ENCODE assay signal across 14 cellular contexts in genomic region chr4:26907731-26908599, GRCh38. TPM values are rescaled to one million over a fixed set of nuclear protein-coding genes. Genes with fewer than 3 reads are reported as not detected.
A peak's percentile ranks its signal among the peaks of the same experiment; 100 is the strongest.
DNase-seq lines count a peak whose midpoint lies in the region; ATAC-seq and TF ChIP-seq lines count a peak whose summit lies in the region.
"Had no signal": no experiment of that assay in that cellular context is flagged by ENCODE, and none has a peak within 500 bp of the region (broad histone marks: within the 10 kb centered on the region; RNA-seq: fewer than 3 reads in every experiment).

No MANE protein-coding gene starts in this region.

- no peaks in the 10 kb centered on the region for H3K27me3 Mint-ChIP-seq in type B pancreatic cell

- H4K20me1 ChIP-seq in OCI-LY1 (ENCODE audit: insufficient read depth, low read length), result no peaks in the 10 kb centered on the region
- no peaks in the 10 kb centered on the region for H4K20me1 ChIP-seq in fibroblast of lung (ENCODE audit: control insufficient read depth, extremely low read depth, insufficient read depth, low read length)

- no peaks in the 10 kb centered on the region for H3K27me3 ChIP-seq in left ventricle myocardium inferior (ENCODE audit: low read depth)
- no peaks in the 10 kb centered on the region for H3K27me3 ChIP-seq in OCI-LY1 (ENCODE audit: insufficient read depth, low read length)
- no peaks in the 10 kb centered on the region for H3K27me3 ChIP-seq in fibroblast of lung (ENCODE audit: control insufficient read depth, insufficient read depth, low read length)
- H3K27me3 ChIP-seq in thoracic aorta (replicated peaks; ENCODE audit: insufficient read depth), result no peaks in the 10 kb centered on the region
- H3K27me3 ChIP-seq: SJCRH30 had no signal

- peaks cover 14% of the 10 kb centered on the region for H3K4me1 Mint-ChIP-seq in type B pancreatic cell (ENCODE audit: unreplicated experiment)

- no peak overlapping the region for H3K9ac ChIP-seq in OCI-LY1 (ENCODE audit: low read length)
- no peak overlapping the region for H3K9ac ChIP-seq in fibroblast of lung (ENCODE audit: insufficient read depth, low read length)

- H3K9me3 Mint-ChIP-seq in type B pancreatic cell, result no peaks in the 10 kb centered on the region
- H3K9me3 Mint-ChIP-seq: nephron had no signal

- H3K36me3 ChIP-seq in left ventricle myocardium inferior (no peaks in the 10 kb centered on the region), OCI-LY1 (ENCODE audit: insufficient read depth, low read length) (no peaks in the 10 kb centered on the region), fibroblast of lung (ENCODE audit: control insufficient read depth, insufficient read depth, low read length) (no peaks in the 10 kb centered on the region), thoracic aorta (no peaks in the 10 kb centered on the region)
- H3K36me3 ChIP-seq: SJCRH30 had no signal

- peaks cover 72% of the 10 kb centered on the region for H3K79me2 ChIP-seq in OCI-LY1 (ENCODE audit: insufficient read depth, low read length)
- no peaks in the 10 kb centered on the region for H3K79me2 ChIP-seq in fibroblast of lung (ENCODE audit: control insufficient read depth, insufficient read depth, low read length)

- H3K4me1 ChIP-seq in left ventricle myocardium inferior (peaks cover 27% of the 10 kb centered on the region), OCI-LY1 (ENCODE audit: insufficient read depth, low read length, severe bottlenecking) (peaks cover 28% of the 10 kb centered on the region), fibroblast of lung (ENCODE audit: control insufficient read depth, extremely low read depth, insufficient read depth, low read length) (no peaks in the 10 kb centered on the region), thoracic aorta (ENCODE audit: control insufficient read depth in 1 of 2, low read depth in 2 of 2) (peaks cover 13 to 24% of the 10 kb centered on the region in 2 donors)
- H3K4me1 ChIP-seq: SJCRH30 had no signal

- no peaks in the 10 kb centered on the region for H3K9me2 ChIP-seq in OCI-LY1 (ENCODE audit: low read depth, low read length)

- no peak overlapping the region for H3K4me2 ChIP-seq in OCI-LY1 (ENCODE audit: low read length)
- H3K4me2 ChIP-seq in fibroblast of lung (ENCODE audit: extremely low read depth, insufficient read depth, low read length), result peak overlapping the region; percentile 51

- intact Hi-C loops in left ventricle myocardium inferior (cut with micrococcal nuclease), result no loop called here
- intact Hi-C loops in Right ventricle myocardium inferior (cut with DNase I), result no loop called here

- H3K36me3 Mint-ChIP-seq in type B pancreatic cell, result no peaks in the 10 kb centered on the region

- H3F3A ChIP-seq in OCI-LY1 (ENCODE audit: insufficient read depth, low read length), result no peaks in the 10 kb centered on the region

- H3K9me3 ChIP-seq in left ventricle myocardium inferior (replicated peaks) (no peaks in the 10 kb centered on the region), OCI-LY1 (ENCODE audit: low read length) (no peaks in the 10 kb centered on the region), fibroblast of lung (ENCODE audit: control insufficient read depth, insufficient read depth, low read depth, low read length) (no peaks in the 10 kb centered on the region), thoracic aorta (no peaks in the 10 kb centered on the region)
- H3K9me3 ChIP-seq: SJCRH30 had no signal

- H2AFZ ChIP-seq in OCI-LY1 (ENCODE audit: low read length) (no peak overlapping the region), fibroblast of lung (ENCODE audit: low read length) (peak overlapping the region; percentile 36)

- TF ChIP-seq CTCF in left ventricle myocardium inferior (IDR thresholded peaks at IDR 0.05; ENCODE audit: borderline replicate concordance), result no peak
- no peak for TF ChIP-seq CTCF in OCI-LY1 (IDR thresholded peaks at IDR 0.05; ENCODE audit: low read length)
- TF ChIP-seq CTCF in fibroblast of lung (conservative IDR thresholded peaks at IDR 0.05 in 1 of 2, IDR thresholded peaks at IDR 0.05 in 1 of 2; ENCODE audit: low read depth in 1 of 2, low read length in 2 of 2), result no peak
- TF ChIP-seq CTCF in thoracic aorta (IDR thresholded peaks at IDR 0.05), result no peak
- TF ChIP-seq CTCF in type B pancreatic cell (conservative IDR thresholded peaks at IDR 0.05), result no peak

- no peak overlapping the region for H3K4me3 Mint-ChIP-seq in type B pancreatic cell
- H3K4me3 Mint-ChIP-seq: nephron had no signal

- H3K4me3 ChIP-seq in left ventricle myocardium inferior (peak overlapping the region; percentile 12), OCI-LY1 (ENCODE audit: low read depth, low read length, poor library complexity, severe bottlenecking) (no peak overlapping the region), fibroblast of lung (replicated peaks in 1 of 4; ENCODE audit: control extremely low read depth in 1 of 4, insufficient read depth in 1 of 4, low read depth in 3 of 4, low read length in 4 of 4) (no peak overlapping the region), thoracic aorta (peak overlapping the region; percentile 40)
- H3K4me3 ChIP-seq: SJCRH30 had no signal

- no peak overlapping the region for H3K27ac Mint-ChIP-seq in type B pancreatic cell
- H3K27ac Mint-ChIP-seq: nephron had no signal

- H3K27ac ChIP-seq in left ventricle myocardium inferior (replicated peaks) (peak overlapping the region; percentile 69), OCI-LY1 (ENCODE audit: low read depth, low read length, poor library complexity, severe bottlenecking) (peak overlapping the region; percentile 13), fibroblast of lung (ENCODE audit: insufficient read depth, low read length) (no peak overlapping the region), thoracic aorta (peak overlapping the region in 1 of 2 donors; percentile 43)
- H3K27ac ChIP-seq: SJCRH30 had no signal

- no peak for DNase-seq in left ventricle myocardium inferior
- no peak for DNase-seq in Right ventricle myocardium inferior (ENCODE audit: missing footprints)
- no peak for DNase-seq in fibroblast of lung (ENCODE audit: low read depth in 2 of 2)
- no peak for DNase-seq in thoracic aorta (ENCODE audit: low spot score)
- no peak for DNase-seq in type B pancreatic cell (ENCODE audit: extremely low spot score, unreplicated experiment)
- DNase-seq in OCI-M1 (lab: John Stamatoyannopoulos, UW), result no peak
- no peak for DNase-seq in stimulated activated CD4-positive, alpha-beta T cell treated with anti-CD3 and anti-CD28 coated beads, Interleukin-4, amount 100 ng/mL, for 1 hour
- DNase-seq: activated CD4-positive, CD25-positive, alpha-beta regulatory T cell; activated gamma-delta T cell; AML-193; NCI-H526 treated with DMSO at 0.1 percent for 48 hours; SJCRH30 had no signal

- ATAC-seq in Right ventricle myocardium inferior (no peak), thoracic aorta (ENCODE audit: insufficient number of reproducible peaks, low FRiP score, low read depth) (no peak)

RNA-seq across cellular contexts. Expression of gene STIM2, which starts 47.3 kb away (rescaled TPM):
- 12.2 TPM for total RNA-seq in left ventricle myocardium inferior
- 9.2 TPM for total RNA-seq in Right ventricle myocardium inferior
- 19.0 and 33.0 TPM in 2 replicates for total RNA-seq in fibroblast of lung
- polyA plus RNA-seq in fibroblast of lung, result 19.0 and 32.6 TPM in 2 replicates
- 14.0 and 21.2 TPM in 2 replicates for polyA plus RNA-seq in fibroblast of lung (2012)
- 15.7 and 22.1 TPM in 2 replicates for polyA minus RNA-seq in fibroblast of lung (ENCODE audit: low replicate concordance)
- 10 to 100 TPM; 14.3 to 53.3 TPM for total RNA-seq in thoracic aorta
- 27.1 and 36.2 TPM in 2 replicates for total RNA-seq in type B pancreatic cell (ENCODE audit: low replicate concordance)

Comparison
In these comparisons a context has a peak if more than half of its experiments do, and no peak if none do; other contexts are left out.
1. H3K4me3 ChIP-seq: peak in left ventricle myocardium inferior (single experiment) and thoracic aorta (single experiment); none in OCI-LY1 (single experiment) and fibroblast of lung (0 of 4).